Comparison of ENCODE assay signal across 10 cellular contexts in genomic region chr1:22184892-22185612, GRCh38. TPM values are rescaled to one million over a fixed set of nuclear protein-coding genes. Genes with fewer than 3 reads are reported as not detected.
A peak's percentile ranks its signal among the peaks of the same experiment; 100 is the strongest.
DNase-seq lines count a peak whose midpoint lies in the region; ATAC-seq and TF ChIP-seq lines count a peak whose summit lies in the region.
"Had no signal": no experiment of that assay in that cellular context is flagged by ENCODE, and none has a peak within 500 bp of the region (broad histone marks: within the 10 kb centered on the region; RNA-seq: fewer than 3 reads in every experiment).

No MANE protein-coding gene starts in this region.

- no peak overlapping the region for H3K27ac Mint-ChIP-seq in MCF 10A (ENCODE audit: low read depth, unreplicated experiment)

- no peaks in the 10 kb centered on the region for H3K9me3 ChIP-seq in parathyroid adenoma (ENCODE audit: control insufficient read depth, low read length)
- H3K9me3 ChIP-seq: ovary had no signal

- H2AFZ ChIP-seq in parathyroid adenoma: peak overlapping the region; percentile 61

- no peak for ATAC-seq in GM21786 (IDR thresholded peaks at IDR 0.05; ENCODE audit: unreplicated experiment)
- ATAC-seq in activated CD4-positive, CD25-positive, alpha-beta regulatory T cell treated with anti-CD3 and anti-CD28 coated beads, Interleukin-2, amount 50 U/mL, for 24 hours: no peak
- no peak for ATAC-seq in GM21576 (IDR thresholded peaks at IDR 0.05; ENCODE audit: unreplicated experiment)

- H3K4me2 ChIP-seq in parathyroid adenoma (ENCODE audit: low read length): no peak overlapping the region

- peaks cover 62% of the 10 kb centered on the region for H3K27me3 Mint-ChIP-seq in MCF 10A (ENCODE audit: insufficient read depth, unreplicated experiment)

- no peaks in the 10 kb centered on the region for H3K4me1 Mint-ChIP-seq in MCF 10A (ENCODE audit: insufficient read depth, unreplicated experiment)

- H3K9ac ChIP-seq in parathyroid adenoma: no peak overlapping the region

- no peaks in the 10 kb centered on the region for H3K27me3 ChIP-seq in parathyroid adenoma (ENCODE audit: control insufficient read depth, insufficient read depth, low read length)
- H3K27me3 ChIP-seq: ovary had no signal

- intact Hi-C loops in MCF 10A (cut with micrococcal nuclease): no loop called here

- CTCF ChIA-PET in MCF 10A (lab: Yijun Ruan, JAX): interaction anchor here (0.5 kb wide), 1 partner anchor 8 kb away, joined by 3 read pairs; no protein-coding TSS in a partner anchor

- POLR2A ChIA-PET in MCF 10A (lab: Yijun Ruan, JAX): interaction anchor here (0.7 kb wide), 1 partner anchor 16 kb away, joined by 3 read pairs; no protein-coding TSS in a partner anchor

- DNase-seq in HuH-7 (ENCODE audit: low spot score) (peak; percentile 20), NCI-H2171 treated with DMSO at 0.1 percent for 48 hours (lab: John Stamatoyannopoulos, UW) (peak; percentile 98), MCF 10A (ENCODE audit: unreplicated experiment) (peak; percentile 13), caudate nucleus (lab: John Stamatoyannopoulos, UW) (no peak)
- DNase-seq: ovary had no signal

- TF ChIP-seq CTCF in MCF 10A (IDR thresholded peaks at IDR 0.05; ENCODE audit: unreplicated experiment) (no peak), parathyroid adenoma (IDR thresholded peaks at IDR 0.05) (no peak)

- H3K9me3 Mint-ChIP-seq in MCF 10A (ENCODE audit: unreplicated experiment): no peaks in the 10 kb centered on the region

- peaks cover 10% of the 10 kb centered on the region for H3K4me1 ChIP-seq in parathyroid adenoma

- peak overlapping the region; percentile 11 for H3K27ac ChIP-seq in parathyroid adenoma
- H3K27ac ChIP-seq in caudate nucleus (ENCODE audit: low read depth, low read length): no peak overlapping the region
- H3K27ac ChIP-seq: ovary had no signal

- no peak overlapping the region for H3K4me3 ChIP-seq in parathyroid adenoma (ENCODE audit: low read depth, low read length)
- H3K4me3 ChIP-seq: ovary had no signal

- no peaks in the 10 kb centered on the region for H3K79me2 ChIP-seq in parathyroid adenoma

- no peaks in the 10 kb centered on the region for H3K36me3 ChIP-seq in parathyroid adenoma (ENCODE audit: control insufficient read depth, insufficient read depth, low read length)
- H3K36me3 ChIP-seq: ovary had no signal

- H3K4me3 Mint-ChIP-seq in MCF 10A (ENCODE audit: unreplicated experiment): no peak overlapping the region

- no peaks in the 10 kb centered on the region for H3K36me3 Mint-ChIP-seq in MCF 10A (ENCODE audit: insufficient read depth, unreplicated experiment)

- BruUV-seq in MCF 10A (replicated peaks; lab: Mats Ljungman, UMichigan): no TSS peak

RNA-seq across cellular contexts. Expression of gene WNT4, which starts 42.2 kb away (rescaled TPM):
- not detected in 2 replicates for total RNA-seq in MCF 10A (2022)
- total RNA-seq: T-helper 1 cell treated with Interleukin-12 subunit alpha and Interleukin-12 subunit beta and Interleukin-4 antibody, amounts not matched to agents 30 ng/mL and 1 ng/mL, for 36 hours had no signal

Comparison
In these comparisons a context has a peak if more than half of its experiments do, and no peak if none do; other contexts are left out.
1. DNase-seq: peak in HuH-7 (single experiment), NCI-H2171 treated with DMSO at 0.1 percent for 48 hours (single experiment) and MCF 10A (single experiment); none in caudate nucleus (0 of 61).